ENCODE assay signal across 23 cellular contexts in genomic region chr3:60651799-60652198, GRCh38.
"Had no signal": no experiment of that assay in that cellular context is flagged by ENCODE, and none has a peak within 500 bp of the region (broad histone marks: within the 10 kb centered on the region; RNA-seq: fewer than 3 reads in every experiment).

No MANE protein-coding gene starts in this region.

- ATAC-seq: activated CD4-positive, alpha-beta T cell treated with anti-CD3 and anti-CD28 coated beads for 36 hours; activated CD8-positive, alpha-beta memory T cell treated with anti-CD3 and anti-CD28 coated beads, Interleukin-2, amount 10 ng/mL, durations not matched to agents 7 days and 5 days; activated CD8-positive, alpha-beta T cell treated with anti-CD3 and anti-CD28 coated beads, Interleukin-2, amount 10 ng/mL, durations not matched to agents 7 days and 5 days; activated naive CD8-positive, alpha-beta T cell treated with anti-CD3 and anti-CD28 coated beads, Interleukin-2, amount 50 U/mL, for 24 hours; esophagus mucosa; left cardiac atrium; left ventricle myocardium superior; mucosa of descending colon; natural killer cell treated with Interleukin-12 subunit alpha and Interleukin-12 subunit beta and Interleukin-15 and Interleukin-18, amount 100 ng/mL, for 72 hours; right cardiac atrium had no signal

- H3K9me3 ChIP-seq: mucosa of descending colon, spleen, tibial nerve had no signal

- DNase-seq: activated CD4-positive, alpha-beta T cell treated with anti-CD3 and anti-CD28 coated beads for 36 hours; activated CD4-positive, CD25-positive, alpha-beta regulatory T cell; activated CD8-positive, alpha-beta memory T cell treated with anti-CD3 and anti-CD28 coated beads, Interleukin-2, amount 10 ng/mL, durations not matched to agents 7 days and 5 days; activated CD8-positive, alpha-beta T cell treated with anti-CD3 and anti-CD28 coated beads, Interleukin-2, amount 10 ng/mL, durations not matched to agents 7 days and 5 days; activated naive CD8-positive, alpha-beta T cell treated with anti-CD3 and anti-CD28 coated beads, Interleukin-2, amount 50 U/mL, for 24 hours; activated T-cell treated with anti-CD3 and anti-CD28 coated beads, Interleukin-2, amount 50 U/mL, for 48 hours; amygdala; endodermal cell; foreskin fibroblast; head of caudate nucleus; hippocampal formation; left cardiac atrium; left ventricle myocardium superior; mucosa of descending colon; posterior cingulate gyrus; right cardiac atrium; spleen; stimulated activated naive CD4-positive, alpha-beta T cell treated with Interleukin-2 at 50 U/mL for 16 hours had no signal

- H3K27ac ChIP-seq: spleen, tibial nerve had no signal

- H3K4me3 ChIP-seq: mucosa of descending colon, spleen, tibial nerve had no signal

- H3K4me1 ChIP-seq: spleen, tibial nerve had no signal

- H3K36me3 ChIP-seq: spleen, tibial nerve had no signal

- H3K27me3 ChIP-seq: spleen, tibial nerve had no signal

- FAIRE-seq: bronchial epithelial cell, keratinocyte had no signal
